1 cellular context compared by ENCODE assay signal in the genomic region with DNA sequence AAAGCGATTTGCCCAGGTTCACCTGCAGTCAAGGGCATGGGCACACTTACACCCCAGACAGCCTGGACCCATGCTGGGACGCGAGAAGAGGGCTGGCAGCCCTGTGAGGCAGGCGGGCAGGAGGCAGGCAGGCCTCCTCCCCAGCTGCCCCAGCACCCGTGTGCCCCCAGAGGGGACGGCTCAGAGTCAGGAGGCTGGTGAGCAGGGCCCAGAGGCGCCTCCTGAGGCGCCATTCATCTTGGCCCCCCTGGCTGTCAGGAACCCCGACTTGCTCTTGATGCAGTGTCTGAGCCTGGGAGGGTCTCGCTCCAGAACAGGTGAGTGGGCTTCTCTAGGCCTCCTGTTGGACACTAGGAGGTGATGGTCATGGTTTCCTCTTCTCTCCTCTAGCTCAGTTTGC. TPM values are rescaled to one million over a fixed set of nuclear protein-coding genes. Genes with fewer than 3 reads are reported as not detected.
"Had no signal": no experiment of that assay in that cellular context is flagged by ENCODE, and none has a peak within 500 bp of the region (broad histone marks: within the 10 kb centered on the region; RNA-seq: fewer than 3 reads in every experiment).

No MANE protein-coding gene starts in this region.

RNA-seq across cellular contexts. Expression of gene STAT5A, which starts 11.1 kb away (rescaled TPM):
- total RNA-seq: PC-3 had no signal

RNA-seq across cellular contexts. Expression of gene STAT5B, which starts 23.2 kb away (rescaled TPM):
- total RNA-seq: PC-3 had no signal
